In the genomic region with DNA sequence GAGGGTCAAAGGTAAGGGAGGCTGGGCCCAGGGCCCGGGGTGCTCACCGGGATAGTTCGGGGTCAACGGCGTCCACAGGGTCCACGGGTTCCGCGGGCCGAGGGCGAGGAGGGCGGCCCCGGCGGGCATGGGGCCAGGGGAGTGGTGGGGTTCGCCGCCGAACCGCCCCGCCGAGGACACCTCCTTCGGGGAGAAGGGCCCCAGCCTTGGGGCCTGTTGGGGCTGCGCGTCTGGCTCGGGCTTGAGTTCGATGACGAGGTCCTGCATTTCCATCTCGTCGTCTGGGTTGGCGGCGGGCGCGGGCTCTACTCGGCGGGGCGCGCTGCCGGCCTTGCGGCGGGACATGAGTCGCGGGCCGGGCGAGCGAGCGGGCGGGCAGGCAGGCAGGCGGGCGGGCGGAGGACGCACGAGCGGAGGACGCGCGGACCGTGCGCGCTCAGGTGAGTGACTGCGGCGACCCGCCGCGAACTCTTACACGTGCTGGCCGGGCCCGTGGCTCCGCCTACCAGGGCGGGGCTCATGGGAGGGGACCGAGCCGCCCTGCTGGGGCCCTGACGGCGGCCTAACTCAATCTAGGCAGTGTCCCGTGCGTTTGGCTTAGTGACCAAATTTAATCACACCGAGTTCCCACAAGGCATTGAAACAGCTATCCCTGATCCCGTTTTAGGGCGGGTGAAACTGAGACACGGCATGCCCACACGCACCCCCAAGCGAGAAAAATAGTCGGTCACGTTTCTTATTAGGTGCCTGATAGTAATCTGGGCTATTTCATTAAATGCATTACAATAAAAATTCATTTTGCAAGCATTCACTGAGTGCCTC, we compare ENCODE assay signal across 1 cellular context.
TF ChIP-seq lines count a peak whose summit lies in the region.

A gene (minus strand): TSS at position 450 of the 822 bp plus-strand sequence. CDS start 105 bp downstream, at position 345.

TF ChIP-seq in H1, 55 proteins besides CTCF, POLR2A, EP300 and RAD21:
- no peak for TF ChIP-seq KDM1A (IDR thresholded peaks at IDR 0.05; ENCODE audit: borderline replicate concordance, low read length)
- no peak for TF ChIP-seq RFX5 (IDR thresholded peaks at IDR 0.05; ENCODE audit: borderline replicate concordance, low read depth, low read length)
- TF ChIP-seq TAF1 (IDR thresholded peaks at IDR 0.05; ENCODE audit: low read depth, low read length) = peak; percentile 69
- TF ChIP-seq, protein P1, sequence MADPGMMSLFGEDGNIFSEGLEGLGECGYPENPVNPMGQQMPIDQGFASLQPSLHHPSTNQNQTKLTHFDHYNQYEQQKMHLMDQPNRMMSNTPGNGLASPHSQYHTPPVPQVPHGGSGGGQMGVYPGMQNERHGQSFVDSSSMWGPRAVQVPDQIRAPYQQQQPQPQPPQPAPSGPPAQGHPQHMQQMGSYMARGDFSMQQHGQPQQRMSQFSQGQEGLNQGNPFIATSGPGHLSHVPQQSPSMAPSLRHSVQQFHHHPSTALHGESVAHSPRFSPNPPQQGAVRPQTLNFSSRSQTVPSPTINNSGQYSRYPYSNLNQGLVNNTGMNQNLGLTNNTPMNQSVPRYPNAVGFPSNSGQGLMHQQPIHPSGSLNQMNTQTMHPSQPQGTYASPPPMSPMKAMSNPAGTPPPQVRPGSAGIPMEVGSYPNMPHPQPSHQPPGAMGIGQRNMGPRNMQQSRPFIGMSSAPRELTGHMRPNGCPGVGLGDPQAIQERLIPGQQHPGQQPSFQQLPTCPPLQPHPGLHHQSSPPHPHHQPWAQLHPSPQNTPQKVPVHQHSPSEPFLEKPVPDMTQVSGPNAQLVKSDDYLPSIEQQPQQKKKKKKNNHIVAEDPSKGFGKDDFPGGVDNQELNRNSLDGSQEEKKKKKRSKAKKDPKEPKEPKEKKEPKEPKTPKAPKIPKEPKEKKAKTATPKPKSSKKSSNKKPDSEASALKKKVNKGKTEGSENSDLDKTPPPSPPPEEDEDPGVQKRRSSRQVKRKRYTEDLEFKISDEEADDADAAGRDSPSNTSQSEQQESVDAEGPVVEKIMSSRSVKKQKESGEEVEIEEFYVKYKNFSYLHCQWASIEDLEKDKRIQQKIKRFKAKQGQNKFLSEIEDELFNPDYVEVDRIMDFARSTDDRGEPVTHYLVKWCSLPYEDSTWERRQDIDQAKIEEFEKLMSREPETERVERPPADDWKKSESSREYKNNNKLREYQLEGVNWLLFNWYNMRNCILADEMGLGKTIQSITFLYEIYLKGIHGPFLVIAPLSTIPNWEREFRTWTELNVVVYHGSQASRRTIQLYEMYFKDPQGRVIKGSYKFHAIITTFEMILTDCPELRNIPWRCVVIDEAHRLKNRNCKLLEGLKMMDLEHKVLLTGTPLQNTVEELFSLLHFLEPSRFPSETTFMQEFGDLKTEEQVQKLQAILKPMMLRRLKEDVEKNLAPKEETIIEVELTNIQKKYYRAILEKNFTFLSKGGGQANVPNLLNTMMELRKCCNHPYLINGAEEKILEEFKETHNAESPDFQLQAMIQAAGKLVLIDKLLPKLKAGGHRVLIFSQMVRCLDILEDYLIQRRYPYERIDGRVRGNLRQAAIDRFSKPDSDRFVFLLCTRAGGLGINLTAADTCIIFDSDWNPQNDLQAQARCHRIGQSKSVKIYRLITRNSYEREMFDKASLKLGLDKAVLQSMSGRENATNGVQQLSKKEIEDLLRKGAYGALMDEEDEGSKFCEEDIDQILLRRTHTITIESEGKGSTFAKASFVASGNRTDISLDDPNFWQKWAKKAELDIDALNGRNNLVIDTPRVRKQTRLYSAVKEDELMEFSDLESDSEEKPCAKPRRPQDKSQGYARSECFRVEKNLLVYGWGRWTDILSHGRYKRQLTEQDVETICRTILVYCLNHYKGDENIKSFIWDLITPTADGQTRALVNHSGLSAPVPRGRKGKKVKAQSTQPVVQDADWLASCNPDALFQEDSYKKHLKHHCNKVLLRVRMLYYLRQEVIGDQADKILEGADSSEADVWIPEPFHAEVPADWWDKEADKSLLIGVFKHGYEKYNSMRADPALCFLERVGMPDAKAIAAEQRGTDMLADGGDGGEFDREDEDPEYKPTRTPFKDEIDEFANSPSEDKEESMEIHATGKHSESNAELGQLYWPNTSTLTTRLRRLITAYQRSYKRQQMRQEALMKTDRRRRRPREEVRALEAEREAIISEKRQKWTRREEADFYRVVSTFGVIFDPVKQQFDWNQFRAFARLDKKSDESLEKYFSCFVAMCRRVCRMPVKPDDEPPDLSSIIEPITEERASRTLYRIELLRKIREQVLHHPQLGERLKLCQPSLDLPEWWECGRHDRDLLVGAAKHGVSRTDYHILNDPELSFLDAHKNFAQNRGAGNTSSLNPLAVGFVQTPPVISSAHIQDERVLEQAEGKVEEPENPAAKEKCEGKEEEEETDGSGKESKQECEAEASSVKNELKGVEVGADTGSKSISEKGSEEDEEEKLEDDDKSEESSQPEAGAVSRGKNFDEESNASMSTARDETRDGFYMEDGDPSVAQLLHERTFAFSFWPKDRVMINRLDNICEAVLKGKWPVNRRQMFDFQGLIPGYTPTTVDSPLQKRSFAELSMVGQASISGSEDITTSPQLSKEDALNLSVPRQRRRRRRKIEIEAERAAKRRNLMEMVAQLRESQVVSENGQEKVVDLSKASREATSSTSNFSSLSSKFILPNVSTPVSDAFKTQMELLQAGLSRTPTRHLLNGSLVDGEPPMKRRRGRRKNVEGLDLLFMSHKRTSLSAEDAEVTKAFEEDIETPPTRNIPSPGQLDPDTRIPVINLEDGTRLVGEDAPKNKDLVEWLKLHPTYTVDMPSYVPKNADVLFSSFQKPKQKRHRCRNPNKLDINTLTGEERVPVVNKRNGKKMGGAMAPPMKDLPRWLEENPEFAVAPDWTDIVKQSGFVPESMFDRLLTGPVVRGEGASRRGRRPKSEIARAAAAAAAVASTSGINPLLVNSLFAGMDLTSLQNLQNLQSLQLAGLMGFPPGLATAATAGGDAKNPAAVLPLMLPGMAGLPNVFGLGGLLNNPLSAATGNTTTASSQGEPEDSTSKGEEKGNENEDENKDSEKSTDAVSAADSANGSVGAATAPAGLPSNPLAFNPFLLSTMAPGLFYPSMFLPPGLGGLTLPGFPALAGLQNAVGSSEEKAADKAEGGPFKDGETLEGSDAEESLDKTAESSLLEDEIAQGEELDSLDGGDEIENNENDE (IDR thresholded peaks at IDR 0.05; ENCODE audit: insufficient replicate concordance, low read length) = no peak
- no peak for TF ChIP-seq CEBPB (IDR thresholded peaks at IDR 0.05; ENCODE audit: low read depth, low read length)
- TF ChIP-seq CTBP2 (IDR thresholded peaks at IDR 0.05; ENCODE audit: borderline replicate concordance, insufficient read depth, insufficient read length, low read length) = no peak
- no peak for TF ChIP-seq FOSL1 (IDR thresholded peaks at IDR 0.05; ENCODE audit: insufficient read depth, low read depth, low read length)
- no peak for TF ChIP-seq JUN (IDR thresholded peaks at IDR 0.05; ENCODE audit: low read depth, low read length)
- no peak for TF ChIP-seq SP2 (IDR thresholded peaks at IDR 0.05; ENCODE audit: low read length)
- TF ChIP-seq SIX5 (IDR thresholded peaks at IDR 0.05; ENCODE audit: low read depth, low read length) = no peak
- no peak for TF ChIP-seq CBX5 (IDR thresholded peaks at IDR 0.05; ENCODE audit: low read depth, low read length)
- TF ChIP-seq EZH2 (IDR thresholded peaks at IDR 0.05; ENCODE audit: low read depth, low read length, severe bottlenecking) = no peak
- peak; percentile 34; the same call in 1 of the 2 replicates for TF ChIP-seq SP4 (IDR thresholded peaks at IDR 0.05; ENCODE audit: low read length)
- TF ChIP-seq CHD2 (IDR thresholded peaks at IDR 0.05; ENCODE audit: low read length) = no peak
- TF ChIP-seq GTF2F1 (IDR thresholded peaks at IDR 0.05; ENCODE audit: borderline replicate concordance, low read depth, low read length) = no peak
- no peak for TF ChIP-seq BCL11A (IDR thresholded peaks at IDR 0.05; ENCODE audit: low read depth in 2 of 2, low read length in 2 of 2)
- TF ChIP-seq NANOG (IDR thresholded peaks at IDR 0.05; ENCODE audit: insufficient read depth, low read depth, low read length, poor library complexity, severe bottlenecking) = no peak
- TF ChIP-seq SRF (IDR thresholded peaks at IDR 0.05; ENCODE audit: low read depth, low read length) = no peak
- TF ChIP-seq RXRA (IDR thresholded peaks at IDR 0.05; ENCODE audit: insufficient read depth, low read depth, low read length) = no peak
- peak; percentile 71 for TF ChIP-seq POLR2AphosphoS5 (IDR thresholded peaks at IDR 0.05; ENCODE audit: low read depth, low read length)
- TF ChIP-seq, protein P2, sequence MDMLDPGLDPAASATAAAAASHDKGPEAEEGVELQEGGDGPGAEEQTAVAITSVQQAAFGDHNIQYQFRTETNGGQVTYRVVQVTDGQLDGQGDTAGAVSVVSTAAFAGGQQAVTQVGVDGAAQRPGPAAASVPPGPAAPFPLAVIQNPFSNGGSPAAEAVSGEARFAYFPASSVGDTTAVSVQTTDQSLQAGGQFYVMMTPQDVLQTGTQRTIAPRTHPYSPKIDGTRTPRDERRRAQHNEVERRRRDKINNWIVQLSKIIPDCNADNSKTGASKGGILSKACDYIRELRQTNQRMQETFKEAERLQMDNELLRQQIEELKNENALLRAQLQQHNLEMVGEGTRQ (IDR thresholded peaks at IDR 0.05; ENCODE audit: low read length) = no peak; the same call in 1 of the 2 replicates
- peak; percentile 63 for TF ChIP-seq PHF8 (conservative IDR thresholded peaks at IDR 0.05; ENCODE audit: low read depth, low read length)
- no peak for TF ChIP-seq SUZ12 (IDR thresholded peaks at IDR 0.05; ENCODE audit: low read length)
- no peak for TF ChIP-seq ZNF274 (IDR thresholded peaks at IDR 0.05; ENCODE audit: borderline replicate concordance, extremely low read depth, low read length)
- TF ChIP-seq KDM4A (IDR thresholded peaks at IDR 0.05; ENCODE audit: low read depth, low read length, severe bottlenecking) = peak; percentile 23
- no peak for TF ChIP-seq SIRT6 (IDR thresholded peaks at IDR 0.05; ENCODE audit: low read length)
- no peak for TF ChIP-seq SIN3A (conservative IDR thresholded peaks at IDR 0.05 in 1 of 2, IDR thresholded peaks at IDR 0.05 in 1 of 2; ENCODE audit: low read depth in 1 of 2, low read length in 2 of 2)
- TF ChIP-seq, protein P3, sequence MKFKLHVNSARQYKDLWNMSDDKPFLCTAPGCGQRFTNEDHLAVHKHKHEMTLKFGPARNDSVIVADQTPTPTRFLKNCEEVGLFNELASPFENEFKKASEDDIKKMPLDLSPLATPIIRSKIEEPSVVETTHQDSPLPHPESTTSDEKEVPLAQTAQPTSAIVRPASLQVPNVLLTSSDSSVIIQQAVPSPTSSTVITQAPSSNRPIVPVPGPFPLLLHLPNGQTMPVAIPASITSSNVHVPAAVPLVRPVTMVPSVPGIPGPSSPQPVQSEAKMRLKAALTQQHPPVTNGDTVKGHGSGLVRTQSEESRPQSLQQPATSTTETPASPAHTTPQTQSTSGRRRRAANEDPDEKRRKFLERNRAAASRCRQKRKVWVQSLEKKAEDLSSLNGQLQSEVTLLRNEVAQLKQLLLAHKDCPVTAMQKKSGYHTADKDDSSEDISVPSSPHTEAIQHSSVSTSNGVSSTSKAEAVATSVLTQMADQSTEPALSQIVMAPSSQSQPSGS (IDR thresholded peaks at IDR 0.05; ENCODE audit: low read length) = no peak
- TF ChIP-seq, protein P4, sequence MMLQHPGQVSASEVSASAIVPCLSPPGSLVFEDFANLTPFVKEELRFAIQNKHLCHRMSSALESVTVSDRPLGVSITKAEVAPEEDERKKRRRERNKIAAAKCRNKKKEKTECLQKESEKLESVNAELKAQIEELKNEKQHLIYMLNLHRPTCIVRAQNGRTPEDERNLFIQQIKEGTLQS (IDR thresholded peaks at IDR 0.05; ENCODE audit: insufficient read depth, low read depth, low read length) = no peak
- TF ChIP-seq EGR1 (IDR thresholded peaks at IDR 0.05; ENCODE audit: borderline replicate concordance, low read depth, low read length) = no peak
- peak; percentile 67 for TF ChIP-seq TAF7 (optimal IDR thresholded peaks at IDR 0.05; ENCODE audit: borderline replicate concordance, low read depth, low read length)
- no peak for TF ChIP-seq KDM5A (IDR thresholded peaks at IDR 0.05; ENCODE audit: low read length)
- TF ChIP-seq NRF1 (IDR thresholded peaks at IDR 0.05; ENCODE audit: low read depth, low read length) = no peak
- no peak for TF ChIP-seq JUND (IDR thresholded peaks at IDR 0.05; ENCODE audit: low read length)
- TF ChIP-seq, protein P5, sequence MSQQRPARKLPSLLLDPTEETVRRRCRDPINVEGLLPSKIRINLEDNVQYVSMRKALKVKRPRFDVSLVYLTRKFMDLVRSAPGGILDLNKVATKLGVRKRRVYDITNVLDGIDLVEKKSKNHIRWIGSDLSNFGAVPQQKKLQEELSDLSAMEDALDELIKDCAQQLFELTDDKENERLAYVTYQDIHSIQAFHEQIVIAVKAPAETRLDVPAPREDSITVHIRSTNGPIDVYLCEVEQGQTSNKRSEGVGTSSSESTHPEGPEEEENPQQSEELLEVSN (IDR thresholded peaks at IDR 0.05) = peak; percentile 37
- TF ChIP-seq SP1 (IDR thresholded peaks at IDR 0.05; ENCODE audit: low read depth, low read length) = peak; percentile 33; the same call in 1 of the 2 replicates
- TF ChIP-seq, protein P6, sequence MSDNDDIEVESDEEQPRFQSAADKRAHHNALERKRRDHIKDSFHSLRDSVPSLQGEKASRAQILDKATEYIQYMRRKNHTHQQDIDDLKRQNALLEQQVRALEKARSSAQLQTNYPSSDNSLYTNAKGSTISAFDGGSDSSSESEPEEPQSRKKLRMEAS (IDR thresholded peaks at IDR 0.05) = peak; percentile 94
- no peak for TF ChIP-seq TCF12 (IDR thresholded peaks at IDR 0.05; ENCODE audit: low read depth, low read length)
- no peak for TF ChIP-seq GABPA (IDR thresholded peaks at IDR 0.05; ENCODE audit: borderline replicate concordance, insufficient read depth, low read length)
- TF ChIP-seq CREB1 (IDR thresholded peaks at IDR 0.05) = no peak
- no peak for TF ChIP-seq YY1 (IDR thresholded peaks at IDR 0.05; ENCODE audit: low read depth, low read length)
- no peak for TF ChIP-seq ASH2L (IDR thresholded peaks at IDR 0.05; ENCODE audit: low read length)
- TF ChIP-seq CHD1 (IDR thresholded peaks at IDR 0.05; ENCODE audit: low read depth, low read length) = no peak
- no peak for TF ChIP-seq RNF2 (IDR thresholded peaks at IDR 0.05; ENCODE audit: borderline replicate concordance, low read depth, low read length, missing control alignments, poor library complexity, severe bottlenecking)
- no peak for TF ChIP-seq TEAD4 (IDR thresholded peaks at IDR 0.05; ENCODE audit: low read depth, low read length)
- no peak for TF ChIP-seq HDAC2 (IDR thresholded peaks at IDR 0.05; ENCODE audit: borderline replicate concordance in 1 of 2, low read depth in 2 of 2, low read length in 2 of 2)
- TF ChIP-seq CBX8 (IDR thresholded peaks at IDR 0.05; ENCODE audit: borderline replicate concordance, low read depth, low read length) = no peak
- no peak for TF ChIP-seq BRCA1 (IDR thresholded peaks at IDR 0.05; ENCODE audit: low read depth, low read length)
- peak; percentile 82 for TF ChIP-seq TBP (IDR thresholded peaks at IDR 0.05; ENCODE audit: low read depth, low read length)
- no peak for TF ChIP-seq HDAC6 (IDR thresholded peaks at IDR 0.05; ENCODE audit: low read depth, low read length)
- no peak for TF ChIP-seq MAFK (IDR thresholded peaks at IDR 0.05; ENCODE audit: low read depth, low read length)
- TF ChIP-seq RBBP5 (IDR thresholded peaks at IDR 0.05; ENCODE audit: borderline replicate concordance, low read depth, low read length) = no peak; the same call in 1 of the 2 replicates
- no peak for TF ChIP-seq SAP30 (IDR thresholded peaks at IDR 0.05; ENCODE audit: insufficient read depth, insufficient replicate concordance, low read length)
- no peak for TF ChIP-seq BACH1 (IDR thresholded peaks at IDR 0.05; ENCODE audit: low read length)
- TF ChIP-seq POU5F1 (IDR thresholded peaks at IDR 0.05; ENCODE audit: low read depth, low read length) = no peak
TF ChIP-seq in H1: peak in this region for 10.
